In genomic region chr9:136983611-136984314, GRCh38 we compare ENCODE assay signal across 32 cellular contexts. TPM values are rescaled to one million over a fixed set of nuclear protein-coding genes. Genes with fewer than 3 reads are reported as not detected.
DNase-seq lines count a peak whose midpoint lies in the region; ATAC-seq, FAIRE-seq and TF ChIP-seq lines count a peak whose summit lies in the region.
"Had no signal": no experiment of that assay in that cellular context is flagged by ENCODE, and none has a peak within 500 bp of the region (broad histone marks: within the 10 kb centered on the region; RNA-seq: fewer than 3 reads in every experiment).

No MANE protein-coding gene starts in this region.

- H3K36me3 ChIP-seq in bronchial epithelial cell (ENCODE audit: control insufficient read depth, insufficient read depth, low read length): no peaks in the 10 kb centered on the region
- H3K36me3 ChIP-seq: cardiac muscle cell, spleen, suprapubic skin, vagina had no signal

- peak; percentile 95 for FAIRE-seq in bronchial epithelial cell (lab: Jason Lieb, UNC)
- FAIRE-seq: endothelial cell of umbilical vein had no signal

- peak overlapping the region; percentile 2 for H3K4me3 Mint-ChIP-seq in natural killer cell treated with Interleukin-12 subunit alpha and Interleukin-12 subunit beta and Interleukin-15 and Interleukin-18, amount 100 ng/mL, for 72 hours
- no peak overlapping the region for H3K4me3 Mint-ChIP-seq in natural killer cell
- H3K4me3 Mint-ChIP-seq: activated T-cell treated with anti-CD3 and anti-CD28 coated beads, Interleukin-2, amount 50 U/mL, for 24 hours; stimulated activated effector memory CD8-positive, alpha-beta T cell treated with anti-CD3 and anti-CD28 coated beads, Interleukin-12 subunit alpha, Interleukin-12 subunit beta, amount 100 ng/mL, for 72 hours had no signal

- TF ChIP-seq CTCF in natural killer cell (IDR thresholded peaks at IDR 0.05) (no peak), bronchial epithelial cell (IDR thresholded peaks at IDR 0.05; ENCODE audit: insufficient read depth, low read length, severe bottlenecking) (no peak), omental fat pad (IDR thresholded peaks at IDR 0.05) (no peak)

- H3K4me1 Mint-ChIP-seq in natural killer cell treated with Interleukin-12 subunit alpha and Interleukin-12 subunit beta and Interleukin-15 and Interleukin-18, amount 100 ng/mL, for 72 hours (ENCODE audit: low read depth in 2 of 2): peaks cover 4 to 6% of the 10 kb centered on the region in 2 donors
- H3K4me1 Mint-ChIP-seq in natural killer cell: peaks cover 0 to 7% of the 10 kb centered on the region in 2 donors

- H3K36me3 Mint-ChIP-seq in natural killer cell treated with Interleukin-12 subunit alpha and Interleukin-12 subunit beta and Interleukin-15 and Interleukin-18, amount 100 ng/mL, for 72 hours: no peaks in the 10 kb centered on the region
- no peaks in the 10 kb centered on the region for H3K36me3 Mint-ChIP-seq in natural killer cell
- H3K36me3 Mint-ChIP-seq: stimulated activated effector memory CD8-positive, alpha-beta T cell treated with anti-CD3 and anti-CD28 coated beads, Interleukin-12 subunit alpha, Interleukin-12 subunit beta, amount 100 ng/mL, for 72 hours had no signal

- H3K27ac Mint-ChIP-seq in natural killer cell treated with Interleukin-12 subunit alpha and Interleukin-12 subunit beta and Interleukin-15 and Interleukin-18, amount 100 ng/mL, for 72 hours: no peak overlapping the region
- peak overlapping the region in 1 of 2 donors; percentile 2 for H3K27ac Mint-ChIP-seq in natural killer cell
- H3K27ac Mint-ChIP-seq: activated T-cell treated with anti-CD3 and anti-CD28 coated beads, Interleukin-2, amount 50 U/mL, for 24 hours; stimulated activated effector memory CD8-positive, alpha-beta T cell treated with anti-CD3 and anti-CD28 coated beads, Interleukin-12 subunit alpha, Interleukin-12 subunit beta, amount 100 ng/mL, for 72 hours had no signal

- DNase-seq in natural killer cell treated with Interleukin-12 subunit alpha and Interleukin-12 subunit beta and Interleukin-15 and Interleukin-18, amount 100 ng/mL, for 72 hours (ENCODE audit: low spot score): no peak
- DNase-seq in natural killer cell (no peak), bronchial epithelial cell (ENCODE audit: low read depth) (no peak), medulla oblongata (ENCODE audit: extremely low spot score) (peak; percentile 48), omental fat pad (ENCODE audit: low spot score) (no peak), DMS153 (lab: John Stamatoyannopoulos, UW) (no peak)
- DNase-seq: activated CD4-positive, CD25-positive, alpha-beta regulatory T cell treated with anti-CD3 and anti-CD28 coated beads, Interleukin-2, amount 50 U/mL, for 72 hours; activated naive CD4-positive, alpha-beta T cell; activated T-cell treated with anti-CD3 and anti-CD28 coated beads, Interleukin-2, amount 50 U/mL, for 24 hours; amniotic stem cell; KG1; mammary epithelial cell; NCI-H1417 treated with DMSO at 0.1 percent for 48 hours; NCI-H510A; NK-92 treated with Interleukin-12 subunit alpha and Interleukin-12 subunit beta, amount 100 ng/mL, for 24 hours; PC-9; SIG-M5; spleen; stimulated activated CD4-positive, alpha-beta T cell treated with anti-CD3 and anti-CD28 coated beads, Interleukin-2, amount 100 ng/mL, for 48 hours had no signal

- H3K4me3 ChIP-seq in bronchial epithelial cell (ENCODE audit: low read depth, low read length): no peak overlapping the region
- H3K4me3 ChIP-seq: cardiac muscle cell, PC-9, spleen, suprapubic skin, vagina had no signal

- intact Hi-C loops in natural killer cell (cut with micrococcal nuclease): no loop called here

- H3K27me3 Mint-ChIP-seq in natural killer cell treated with Interleukin-12 subunit alpha and Interleukin-12 subunit beta and Interleukin-15 and Interleukin-18, amount 100 ng/mL, for 72 hours: peaks cover 5 to 9% of the 10 kb centered on the region in 2 donors
- H3K27me3 Mint-ChIP-seq in natural killer cell (ENCODE audit: low read depth in 2 of 2): peaks cover 0 to 11% of the 10 kb centered on the region in 2 donors

- no peak for ATAC-seq in natural killer cell treated with Interleukin-12 subunit alpha and Interleukin-12 subunit beta and Interleukin-15 and Interleukin-18, amount 100 ng/mL, for 72 hours
- no peak for ATAC-seq in natural killer cell
- ATAC-seq in HG03521 (IDR thresholded peaks at IDR 0.05; ENCODE audit: unreplicated experiment): no peak
- ATAC-seq in GM21447 (IDR thresholded peaks at IDR 0.05; ENCODE audit: unreplicated experiment): no peak
- ATAC-seq in omental fat pad (ENCODE audit: low FRiP score): no peak
- ATAC-seq: HCT116; stimulated activated effector memory CD8-positive, alpha-beta T cell treated with anti-CD3 and anti-CD28 coated beads, Interleukin-12 subunit alpha, Interleukin-12 subunit beta, amount 100 ng/mL, for 72 hours had no signal

- H3K9me3 Mint-ChIP-seq in natural killer cell treated with Interleukin-12 subunit alpha and Interleukin-12 subunit beta and Interleukin-15 and Interleukin-18, amount 100 ng/mL, for 72 hours: no peaks in the 10 kb centered on the region
- H3K9me3 Mint-ChIP-seq in natural killer cell: no peaks in the 10 kb centered on the region
- H3K9me3 Mint-ChIP-seq: activated T-cell treated with anti-CD3 and anti-CD28 coated beads, Interleukin-2, amount 50 U/mL, for 24 hours; stimulated activated effector memory CD8-positive, alpha-beta T cell treated with anti-CD3 and anti-CD28 coated beads, Interleukin-12 subunit alpha, Interleukin-12 subunit beta, amount 100 ng/mL, for 72 hours had no signal

- peaks cover 10% of the 10 kb centered on the region for H3K27me3 ChIP-seq in bronchial epithelial cell (ENCODE audit: control insufficient read depth, insufficient read depth, low read length)

RNA-seq across cellular contexts. Expression of gene LCNL1, which starts 1.0 kb away (rescaled TPM):
- under 1 TPM in 1 of 2 donors, not detected in 1; 0.21 TPM for total RNA-seq in natural killer cell treated with Interleukin-12 subunit alpha and Interleukin-12 subunit beta and Interleukin-15 and Interleukin-18, amount 100 ng/mL, for 72 hours
- total RNA-seq in natural killer cell (1 to 10 TPM; 4.9 to 8.4 (median 8.2) TPM), bronchial epithelial cell (not detected in 2 replicates), omental fat pad (under 1 TPM in 3 of 4 donors, not detected in 1; 0.28 to 0.47 (median 0.36) TPM)
- total RNA-seq: dermis microvascular lymphatic vessel endothelial cell, endothelial cell of umbilical vein, glomerular endothelial cell, HT-29, kidney epithelial cell had no signal

RNA-seq across cellular contexts. Expression of gene PTGDS, which starts 6.5 kb away (rescaled TPM):
- total RNA-seq in natural killer cell treated with Interleukin-12 subunit alpha and Interleukin-12 subunit beta and Interleukin-15 and Interleukin-18, amount 100 ng/mL, for 72 hours: 1 to 10 TPM; 1.7 to 4.4 TPM
- total RNA-seq in natural killer cell: 100 to 1,000 TPM; 157 to 361 (median 296) TPM
- 0.26 TPM in 2 replicates for total RNA-seq in bronchial epithelial cell
- total RNA-seq in omental fat pad: 100 to 1,000 TPM in 2 of 4 donors, 10 to 100 TPM in 2; 76.9 to 173 (median 118) TPM
- total RNA-seq: endothelial cell of umbilical vein, glomerular endothelial cell, HT-29 had no signal

RNA-seq across cellular contexts. Expression of gene PAXX, which starts 8.5 kb away (rescaled TPM):
- 100 to 1,000 TPM in 1 of 2 donors, 10 to 100 TPM in 1; 64.0 to 118 TPM for total RNA-seq in natural killer cell treated with Interleukin-12 subunit alpha and Interleukin-12 subunit beta and Interleukin-15 and Interleukin-18, amount 100 ng/mL, for 72 hours
- total RNA-seq in natural killer cell (100 to 1,000 TPM; 161 to 188 (median 161) TPM), bronchial epithelial cell (10.0 and 11.5 TPM in 2 replicates), omental fat pad (10 to 100 TPM; 22.0 to 37.0 (median 31.6) TPM)

RNA-seq across cellular contexts. Expression of gene CLIC3, which starts 12.6 kb away (rescaled TPM):
- total RNA-seq in natural killer cell treated with Interleukin-12 subunit alpha and Interleukin-12 subunit beta and Interleukin-15 and Interleukin-18, amount 100 ng/mL, for 72 hours: 10 to 100 TPM in 1 of 2 donors, 1 to 10 TPM in 1; 4.3 to 38.2 TPM
- total RNA-seq in natural killer cell (100 to 1,000 TPM; 144 to 286 (median 161) TPM), bronchial epithelial cell (2.1 and 28.8 TPM in 2 replicates), omental fat pad (1 to 10 TPM in 3 of 4 donors, under 1 TPM in 1; 0.95 to 9.7 (median 4.7) TPM)
- total RNA-seq: cardiac muscle cell, dermis microvascular lymphatic vessel endothelial cell, endothelial cell of umbilical vein, kidney epithelial cell had no signal

RNA-seq across cellular contexts. Expression of gene LCN12, which starts 31.7 kb away (rescaled TPM):
- total RNA-seq in natural killer cell treated with Interleukin-12 subunit alpha and Interleukin-12 subunit beta and Interleukin-15 and Interleukin-18, amount 100 ng/mL, for 72 hours: 1 to 10 TPM; 2.0 to 2.2 TPM
- total RNA-seq in natural killer cell: 10 to 100 TPM in 1 of 3 donors, 1 to 10 TPM in 2; 9.2 to 11.3 (median 9.8) TPM
- total RNA-seq in bronchial epithelial cell: 0.13 TPM in 1 of 2 replicates, not detected in the other
- under 1 TPM in 1 of 4 donors, not detected in 3; 0.46 TPM for total RNA-seq in omental fat pad
- total RNA-seq: dermis microvascular lymphatic vessel endothelial cell, glomerular endothelial cell, osteoblast, vagina had no signal

Comparison
In these comparisons a context has a peak if more than half of its experiments do, and no peak if none do; other contexts are left out.
1. RNA of gene PTGDS, which starts 6.5 kb away (total RNA-seq): 157 to 361 TPM in natural killer cell and 76.9 to 173 TPM in omental fat pad; 1.7 to 4.4 TPM in natural killer cell treated with Interleukin-12 subunit alpha and Interleukin-12 subunit beta and Interleukin-15 and Interleukin-18, amount 100 ng/mL, for 72 hours and 0.26 TPM in bronchial epithelial cell; every median in the first group is over 10 times any median in the second.